ENCODE assay signal across 9 cellular contexts in genomic region chr19:45496349-45496953, GRCh38. TPM values are rescaled to one million over a fixed set of nuclear protein-coding genes. Genes with fewer than 3 reads are reported as not detected.
DNase-seq lines count a peak whose midpoint lies in the region; ATAC-seq, FAIRE-seq and TF ChIP-seq lines count a peak whose summit lies in the region.
"Had no signal": no experiment of that assay in that cellular context is flagged by ENCODE, and none has a peak within 500 bp of the region (broad histone marks: within the 10 kb centered on the region; RNA-seq: fewer than 3 reads in every experiment).

No MANE protein-coding gene starts in this region.

- no peaks in the 10 kb centered on the region for H3K36me3 ChIP-seq in CD8-positive, alpha-beta memory T cell (ENCODE audit: insufficient read depth, low read length)
- H3K36me3 ChIP-seq in Panc1 (ENCODE audit: control insufficient read depth, insufficient read depth, low read length) = no peaks in the 10 kb centered on the region
- H3K36me3 ChIP-seq in kidney (ENCODE audit: control insufficient read depth in 1 of 2, insufficient read depth in 2 of 2, low read length in 2 of 2) = no peaks in the 10 kb centered on the region

- peaks cover 31 to 48% (median 46%) of the 10 kb centered on the region in 3 donors for H3K4me1 Mint-ChIP-seq in CD8-positive, alpha-beta memory T cell
- H3K4me1 Mint-ChIP-seq in HFFc6 (ENCODE audit: low read depth) (peaks cover 41% of the 10 kb centered on the region), brain (peaks cover 68% of the 10 kb centered on the region)
- H3K4me1 Mint-ChIP-seq in stimulated activated effector memory CD8-positive, alpha-beta T cell treated with anti-CD3 and anti-CD28 coated beads, Interleukin-12 subunit alpha, Interleukin-12 subunit beta, amount 100 ng/mL, for 72 hours = peaks cover 60% of the 10 kb centered on the region

- peak in 3 of 5 donors; percentile 38 to 71 (median 62) for DNase-seq in CD8-positive, alpha-beta memory T cell
- no peak for DNase-seq in HFFc6
- DNase-seq in Panc1 (ENCODE audit: low read depth, low spot score) = no peak
- DNase-seq in kidney = peak; percentile 89
- DNase-seq in stimulated activated effector memory CD8-positive, alpha-beta T cell treated with anti-CD3 and anti-CD28 coated beads, Interleukin-12 subunit alpha, Interleukin-12 subunit beta, amount 100 ng/mL, for 72 hours (ENCODE audit: low spot score in 2 of 2) = peak; percentile 44 to 76
- no peak for DNase-seq in ureter (ENCODE audit: low spot score)
- no peak for DNase-seq in cerebellar nuclear complex (lab: John Stamatoyannopoulos, UW)

- peaks cover 14 to 22% of the 10 kb centered on the region in 2 donors for H3K27me3 Mint-ChIP-seq in CD8-positive, alpha-beta memory T cell
- H3K27me3 Mint-ChIP-seq in HFFc6 (ENCODE audit: insufficient read depth) = peaks cover 10% of the 10 kb centered on the region
- peaks cover 54% of the 10 kb centered on the region for H3K27me3 Mint-ChIP-seq in brain

- peak overlapping the region in 1 of 2 donors; percentile 34 for H3K9ac ChIP-seq in kidney (ENCODE audit: low read length in 2 of 2)

- H3K9me3 ChIP-seq in CD8-positive, alpha-beta memory T cell (ENCODE audit: low read length) = no peaks in the 10 kb centered on the region
- H3K9me3 ChIP-seq in Panc1 (ENCODE audit: control insufficient read depth, insufficient read depth, low read depth, low read length) = no peaks in the 10 kb centered on the region
- H3K9me3 ChIP-seq in kidney (ENCODE audit: control insufficient read depth in 1 of 2, low read length in 2 of 2) = no peaks in the 10 kb centered on the region

- peaks cover 0 to 2% (median 0%) of the 10 kb centered on the region in 3 donors for H3K36me3 Mint-ChIP-seq in CD8-positive, alpha-beta memory T cell
- H3K36me3 Mint-ChIP-seq in HFFc6 (ENCODE audit: low read depth) (no peaks in the 10 kb centered on the region), brain (peaks cover 24% of the 10 kb centered on the region)
- peaks cover 5% of the 10 kb centered on the region for H3K36me3 Mint-ChIP-seq in stimulated activated effector memory CD8-positive, alpha-beta T cell treated with anti-CD3 and anti-CD28 coated beads, Interleukin-12 subunit alpha, Interleukin-12 subunit beta, amount 100 ng/mL, for 72 hours

- H3K27ac ChIP-seq in CD8-positive, alpha-beta memory T cell (ENCODE audit: low read depth, low read length) = no peak overlapping the region
- no peak overlapping the region for H3K27ac ChIP-seq in Panc1 (ENCODE audit: low read length)
- H3K27ac ChIP-seq in kidney (ENCODE audit: low read depth in 2 of 2, low read length in 2 of 2) = no peak overlapping the region

- no TSS peak for BruUV-seq in Panc1 (replicated peaks; lab: Mats Ljungman, UMichigan)

- TF ChIP-seq CTCF in HFFc6 (IDR thresholded peaks at IDR 0.05) (no peak), Panc1 (IDR thresholded peaks at IDR 0.05) (no peak), brain (conservative IDR thresholded peaks at IDR 0.05) (no peak), kidney (IDR thresholded peaks at IDR 0.05; ENCODE audit: borderline replicate concordance, extremely low read depth, insufficient read depth) (no peak)

- no peaks in the 10 kb centered on the region for H3K9me3 Mint-ChIP-seq in CD8-positive, alpha-beta memory T cell
- H3K9me3 Mint-ChIP-seq in HFFc6 (no peaks in the 10 kb centered on the region), brain (peaks cover 0 to 17% (median 0%) of the 10 kb centered on the region in 5 experiments)
- H3K9me3 Mint-ChIP-seq in stimulated activated effector memory CD8-positive, alpha-beta T cell treated with anti-CD3 and anti-CD28 coated beads, Interleukin-12 subunit alpha, Interleukin-12 subunit beta, amount 100 ng/mL, for 72 hours = no peaks in the 10 kb centered on the region

- intact Hi-C loops in Panc1 (cut with micrococcal nuclease; ENCODE audit: unreplicated experiment) = no loop called here
- intact Hi-C loops in kidney (cut with DNase I) = no loop called here

- CTCF ChIA-PET in CD8-positive, alpha-beta memory T cell (lab: Charles Lee) = interaction anchor here (0.8 to 5.5 kb wide), 9 partner anchors 9 to 196 kb away, joined by 3 to 47 read pairs (median 18); partner anchors contain the start of gene QPCTL
- CTCF ChIA-PET in Panc1 (lab: Charles Lee) = interaction anchor here (0.6 kb wide), 1 partner anchor 146 kb away, joined by 3 read pairs; no protein-coding TSS in a partner anchor

- H3K4me3 ChIP-seq in CD8-positive, alpha-beta memory T cell (ENCODE audit: low read length) = peak overlapping the region; percentile 47
- H3K4me3 ChIP-seq in Panc1 (ENCODE audit: low read depth in 2 of 2, low read length in 2 of 2) (peak overlapping the region; percentile 59 to 66), kidney (ENCODE audit: low read length in 2 of 2) (peak overlapping the region; percentile 41 to 56)

- H3K4me1 ChIP-seq in CD8-positive, alpha-beta memory T cell (ENCODE audit: insufficient read depth, low read length) = peaks cover 41% of the 10 kb centered on the region
- H3K4me1 ChIP-seq in Panc1 (ENCODE audit: control insufficient read depth, insufficient read depth, low read length) = peaks cover 3% of the 10 kb centered on the region; the same call in 1 of the 2 replicates
- H3K4me1 ChIP-seq in kidney (ENCODE audit: control insufficient read depth in 1 of 2, insufficient read depth in 1 of 2, low read depth in 1 of 2, low read length in 2 of 2) = peaks cover 0 to 19% of the 10 kb centered on the region in 2 donors

- ATAC-seq in Panc1 = peak; percentile 45
- peak; percentile 35 for ATAC-seq in stimulated activated effector memory CD8-positive, alpha-beta T cell treated with anti-CD3 and anti-CD28 coated beads, Interleukin-12 subunit alpha, Interleukin-12 subunit beta, amount 100 ng/mL, for 72 hours

- in situ Hi-C loops in Panc1 (cut with HindIII; ENCODE audit: low pct_unique_long_range_greater_than_20kb, low sequenced_read_pairs) = no loop called here

- H3K27me3 ChIP-seq in CD8-positive, alpha-beta memory T cell (ENCODE audit: insufficient read depth, low read length, poor library complexity, severe bottlenecking) = peaks cover 15% of the 10 kb centered on the region
- H3K27me3 ChIP-seq in Panc1 (ENCODE audit: control insufficient read depth, insufficient read depth, low read length) = no peaks in the 10 kb centered on the region

- peak overlapping the region; percentile 33 to 90 (median 82) for H3K4me3 Mint-ChIP-seq in CD8-positive, alpha-beta memory T cell
- H3K4me3 Mint-ChIP-seq in HFFc6 = peak overlapping the region; percentile 89
- peak overlapping the region; percentile 85 to 94 (median 87) for H3K4me3 Mint-ChIP-seq in brain
- peak overlapping the region; percentile 82 for H3K4me3 Mint-ChIP-seq in stimulated activated effector memory CD8-positive, alpha-beta T cell treated with anti-CD3 and anti-CD28 coated beads, Interleukin-12 subunit alpha, Interleukin-12 subunit beta, amount 100 ng/mL, for 72 hours

- no peak for FAIRE-seq in kidney (lab: Jason Lieb, UNC)
- FAIRE-seq: islet of Langerhans had no signal

- peak overlapping the region in 3 of 8 donors; percentile 43 to 81 (median 53) for H3K27ac Mint-ChIP-seq in CD8-positive, alpha-beta memory T cell
- H3K27ac Mint-ChIP-seq in HFFc6 = no peak overlapping the region
- peak overlapping the region in 4 of 5 experiments; percentile 29 to 88 (median 60) for H3K27ac Mint-ChIP-seq in brain
- H3K27ac Mint-ChIP-seq in stimulated activated effector memory CD8-positive, alpha-beta T cell treated with anti-CD3 and anti-CD28 coated beads, Interleukin-12 subunit alpha, Interleukin-12 subunit beta, amount 100 ng/mL, for 72 hours = peak overlapping the region; percentile 84

- POLR2A ChIA-PET in CD8-positive, alpha-beta memory T cell (lab: Charles Lee) = interaction anchor here (0.5 to 1.0 kb wide), 3 partner anchors 27 to 851 kb away, joined by 3 to 4 read pairs (median 3); partner anchors contain the start of genes PPP5C and SNRPD2
- POLR2A ChIA-PET in Panc1 (lab: Charles Lee) = no interaction called here

RNA-seq across cellular contexts. Expression of gene RTN2, which starts 0.4 kb away (rescaled TPM):
- total RNA-seq in CD8-positive, alpha-beta memory T cell = 1 to 10 TPM; 2.7 to 3.7 TPM
- 0.71 TPM for polyA plus RNA-seq in CD8-positive, alpha-beta memory T cell
- total RNA-seq in HFFc6 (2021; fragmentation: NEBNext Ultra II Directional; extraction: Animal tissue kit (Norgen Biotek cat#: 25700)) = 10 to 100 TPM; 10.3 to 21.3 (median 13.8) TPM
- 15.6 TPM for total RNA-seq in Panc1 (2021; ENCODE audit: unreplicated experiment)
- 31.9 TPM for polyA plus RNA-seq in Panc1 (2012; ENCODE audit: insufficient read length)
- 64.4 TPM for polyA plus RNA-seq in brain (ENCODE audit: insufficient read depth, low read depth, low replicate concordance)
- total RNA-seq in kidney = 7.3 TPM
- 8.2 TPM for polyA plus RNA-seq in kidney (ENCODE audit: insufficient read depth, low read depth, low replicate concordance)
- 5.8 TPM for total RNA-seq in ureter

RNA-seq across cellular contexts. Expression of gene PPM1N, which starts 1.8 kb away (rescaled TPM):
- 1 to 10 TPM; 2.5 to 3.3 TPM for total RNA-seq in CD8-positive, alpha-beta memory T cell
- polyA plus RNA-seq in CD8-positive, alpha-beta memory T cell = 4.6 TPM
- 1 to 10 TPM in 4 of 6 experiments, under 1 TPM in 2; 0.80 to 1.3 (median 1.1) TPM for total RNA-seq in HFFc6 (2021; fragmentation: NEBNext Ultra II Directional; extraction: Animal tissue kit (Norgen Biotek cat#: 25700))
- total RNA-seq in Panc1 (2021; ENCODE audit: unreplicated experiment) = 3.3 TPM
- polyA plus RNA-seq in Panc1 (2012; ENCODE audit: insufficient read length) = 10.2 TPM
- 1.8 TPM for polyA plus RNA-seq in brain (ENCODE audit: insufficient read depth, low read depth, low replicate concordance)
- 2.2 TPM for total RNA-seq in kidney
- 0.69 TPM for polyA plus RNA-seq in kidney (ENCODE audit: insufficient read depth, low read depth, low replicate concordance)
- 1.4 TPM for total RNA-seq in ureter

RNA-seq across cellular contexts. Expression of gene VASP, which starts 10.8 kb away (rescaled TPM):
- total RNA-seq in CD8-positive, alpha-beta memory T cell = 100 to 1,000 TPM; 154 to 170 TPM
- polyA plus RNA-seq in CD8-positive, alpha-beta memory T cell = 61.8 TPM
- 100 to 1,000 TPM; 179 to 199 (median 185) TPM for total RNA-seq in HFFc6 (2021; fragmentation: NEBNext Ultra II Directional; extraction: Animal tissue kit (Norgen Biotek cat#: 25700))
- total RNA-seq in Panc1 (2021; ENCODE audit: unreplicated experiment) (101 TPM), kidney (105 TPM), ureter (90.1 TPM)
- 108 TPM for polyA plus RNA-seq in Panc1 (2012; ENCODE audit: insufficient read length)
- polyA plus RNA-seq in brain (ENCODE audit: insufficient read depth, low read depth, low replicate concordance) (34.2 TPM), kidney (ENCODE audit: insufficient read depth, low read depth, low replicate concordance) (36.3 TPM)

RNA-seq across cellular contexts. Expression of gene FOSB, which starts 28.7 kb away (rescaled TPM):
- 10 to 100 TPM; 21.6 to 22.1 TPM for total RNA-seq in CD8-positive, alpha-beta memory T cell
- 48.2 TPM for polyA plus RNA-seq in CD8-positive, alpha-beta memory T cell
- 10 to 100 TPM; 35.0 to 71.5 (median 62.9) TPM for total RNA-seq in HFFc6 (2021; fragmentation: NEBNext Ultra II Directional; extraction: Animal tissue kit (Norgen Biotek cat#: 25700))
- total RNA-seq in Panc1 (2021; ENCODE audit: unreplicated experiment) (13.4 TPM), kidney (0.98 TPM), ureter (1.5 TPM)
- polyA plus RNA-seq in Panc1 (2012; ENCODE audit: insufficient read length) = 6.1 TPM
- polyA plus RNA-seq in brain (ENCODE audit: insufficient read depth, low read depth, low replicate concordance) (0.92 TPM), kidney (ENCODE audit: insufficient read depth, low read depth, low replicate concordance) (0.73 TPM)

Comparison
In these comparisons a context has a peak if more than half of its experiments do, and no peak if none do; other contexts are left out.
1. DNase-seq: peak in CD8-positive, alpha-beta memory T cell (3 of 5), kidney (single experiment) and stimulated activated effector memory CD8-positive, alpha-beta T cell treated with anti-CD3 and anti-CD28 coated beads, Interleukin-12 subunit alpha, Interleukin-12 subunit beta, amount 100 ng/mL, for 72 hours (2 of 2); none in HFFc6 (single experiment), Panc1 (single experiment), ureter (single experiment) and cerebellar nuclear complex (0 of 2).
2. Peak in every context shown above with its lines, with median percentiles within 50 percentile points of each other: H3K4me3 ChIP-seq and H3K4me3 Mint-ChIP-seq.